In the genomic region with DNA sequence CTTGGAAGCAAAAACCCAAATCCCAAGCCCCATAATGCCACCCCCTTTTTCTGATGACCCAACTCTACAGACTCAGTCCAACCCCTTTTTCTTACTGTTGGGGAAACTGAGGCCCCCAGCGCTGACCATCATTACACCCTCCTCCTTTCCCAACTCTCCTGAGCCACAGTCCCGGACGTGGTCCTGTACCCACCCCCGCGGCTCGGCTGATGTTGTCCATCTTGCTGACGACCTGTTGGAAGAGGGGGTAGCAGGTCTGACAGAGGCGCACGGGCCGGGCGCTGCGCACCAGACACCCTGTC, we compare ENCODE assay signal across 1 cellular context.
TF ChIP-seq lines count a peak whose summit lies in the region.

No MANE protein-coding gene starts in this region.

TF ChIP-seq in HEK293, 187 proteins besides CTCF, POLR2A, EP300 and RAD21 (continued from another document):
- TF ChIP-seq, protein P1, sequence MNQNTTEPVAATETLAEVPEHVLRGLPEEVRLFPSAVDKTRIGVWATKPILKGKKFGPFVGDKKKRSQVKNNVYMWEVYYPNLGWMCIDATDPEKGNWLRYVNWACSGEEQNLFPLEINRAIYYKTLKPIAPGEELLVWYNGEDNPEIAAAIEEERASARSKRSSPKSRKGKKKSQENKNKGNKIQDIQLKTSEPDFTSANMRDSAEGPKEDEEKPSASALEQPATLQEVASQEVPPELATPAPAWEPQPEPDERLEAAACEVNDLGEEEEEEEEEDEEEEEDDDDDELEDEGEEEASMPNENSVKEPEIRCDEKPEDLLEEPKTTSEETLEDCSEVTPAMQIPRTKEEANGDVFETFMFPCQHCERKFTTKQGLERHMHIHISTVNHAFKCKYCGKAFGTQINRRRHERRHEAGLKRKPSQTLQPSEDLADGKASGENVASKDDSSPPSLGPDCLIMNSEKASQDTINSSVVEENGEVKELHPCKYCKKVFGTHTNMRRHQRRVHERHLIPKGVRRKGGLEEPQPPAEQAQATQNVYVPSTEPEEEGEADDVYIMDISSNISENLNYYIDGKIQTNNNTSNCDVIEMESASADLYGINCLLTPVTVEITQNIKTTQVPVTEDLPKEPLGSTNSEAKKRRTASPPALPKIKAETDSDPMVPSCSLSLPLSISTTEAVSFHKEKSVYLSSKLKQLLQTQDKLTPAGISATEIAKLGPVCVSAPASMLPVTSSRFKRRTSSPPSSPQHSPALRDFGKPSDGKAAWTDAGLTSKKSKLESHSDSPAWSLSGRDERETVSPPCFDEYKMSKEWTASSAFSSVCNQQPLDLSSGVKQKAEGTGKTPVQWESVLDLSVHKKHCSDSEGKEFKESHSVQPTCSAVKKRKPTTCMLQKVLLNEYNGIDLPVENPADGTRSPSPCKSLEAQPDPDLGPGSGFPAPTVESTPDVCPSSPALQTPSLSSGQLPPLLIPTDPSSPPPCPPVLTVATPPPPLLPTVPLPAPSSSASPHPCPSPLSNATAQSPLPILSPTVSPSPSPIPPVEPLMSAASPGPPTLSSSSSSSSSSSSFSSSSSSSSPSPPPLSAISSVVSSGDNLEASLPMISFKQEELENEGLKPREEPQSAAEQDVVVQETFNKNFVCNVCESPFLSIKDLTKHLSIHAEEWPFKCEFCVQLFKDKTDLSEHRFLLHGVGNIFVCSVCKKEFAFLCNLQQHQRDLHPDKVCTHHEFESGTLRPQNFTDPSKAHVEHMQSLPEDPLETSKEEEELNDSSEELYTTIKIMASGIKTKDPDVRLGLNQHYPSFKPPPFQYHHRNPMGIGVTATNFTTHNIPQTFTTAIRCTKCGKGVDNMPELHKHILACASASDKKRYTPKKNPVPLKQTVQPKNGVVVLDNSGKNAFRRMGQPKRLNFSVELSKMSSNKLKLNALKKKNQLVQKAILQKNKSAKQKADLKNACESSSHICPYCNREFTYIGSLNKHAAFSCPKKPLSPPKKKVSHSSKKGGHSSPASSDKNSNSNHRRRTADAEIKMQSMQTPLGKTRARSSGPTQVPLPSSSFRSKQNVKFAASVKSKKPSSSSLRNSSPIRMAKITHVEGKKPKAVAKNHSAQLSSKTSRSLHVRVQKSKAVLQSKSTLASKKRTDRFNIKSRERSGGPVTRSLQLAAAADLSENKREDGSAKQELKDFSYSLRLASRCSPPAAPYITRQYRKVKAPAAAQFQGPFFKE (tag by site-specific recombination; IDR thresholded peaks at IDR 0.05; ENCODE audit: borderline replicate concordance), result no peak
- TF ChIP-seq SCRT2 (tag by site-specific recombination; IDR thresholded peaks at IDR 0.05) (peak; percentile 97), ZNF324 (tag by site-specific recombination; IDR thresholded peaks at IDR 0.05) (no peak), ZFP37 (tag by site-specific recombination; IDR thresholded peaks at IDR 0.05) (0 out of 2 replicates have a peak, but pooled peaks have one; percentile 26), KLF9 (tag by site-specific recombination; IDR thresholded peaks at IDR 0.05; ENCODE audit: low read depth) (no peak), ZNF501 (tag by site-specific recombination; IDR thresholded peaks at IDR 0.05) (peak; percentile 25; the same call in 1 of the 2 replicates)
